27 cellular contexts compared by ENCODE assay signal in genomic region chr3:121598564-121598963, GRCh38. TPM values are rescaled to one million over a fixed set of nuclear protein-coding genes. Genes with fewer than 3 reads are reported as not detected.
DNase-seq lines count a peak whose midpoint lies in the region; ATAC-seq, FAIRE-seq and TF ChIP-seq lines count a peak whose summit lies in the region.
"Had no signal": no experiment of that assay in that cellular context is flagged by ENCODE, and none has a peak within 500 bp of the region (broad histone marks: within the 10 kb centered on the region; RNA-seq: fewer than 3 reads in every experiment).

No MANE protein-coding gene starts in this region.

- no peaks in the 10 kb centered on the region for H3K9me2 ChIP-seq in GM23338 (ENCODE audit: insufficient read depth)

- H3K9me3 ChIP-seq in heart right ventricle (no peaks in the 10 kb centered on the region), trophoblast cell (ENCODE audit: insufficient read depth, low read depth, low read length) (no peaks in the 10 kb centered on the region)
- H3K9me3 ChIP-seq: BE2C had no signal

- H3K79me2 ChIP-seq in GM23338 (replicated peaks; ENCODE audit: insufficient read depth) = no peaks in the 10 kb centered on the region
- H3K79me2 ChIP-seq in trophoblast cell (ENCODE audit: control insufficient read depth, insufficient read depth, low read length, poor library complexity) = no peaks in the 10 kb centered on the region

- ATAC-seq in heart right ventricle = no peak
- ATAC-seq in Right ventricle myocardium superior (ENCODE audit: poor library complexity) = no peak
- ATAC-seq in GM23338 = no peak
- ATAC-seq: GM12878 had no signal

- 84 to 89% methylated on average over 2 of the region's 2 CpGs for WGBS in heart right ventricle, 2 donors
- WGBS in trophoblast cell (ENCODE audit: extremely low coverage, insufficient coverage, insufficient read length) = no CpG with 5 or more reads among the region's 2 CpGs

- H3K4me2 ChIP-seq in GM23338 (no peak overlapping the region), trophoblast cell (ENCODE audit: low read length) (no peak overlapping the region)

- H3K14ac ChIP-seq in trophoblast cell (ENCODE audit: low read length) = no peak overlapping the region

- H3K4me3 ChIP-seq in heart right ventricle (no peak overlapping the region), GM23338 (no peak overlapping the region), bronchial epithelial cell (ENCODE audit: low read depth, low read length) (no peak overlapping the region), trophoblast cell (ENCODE audit: low read depth, low read length) (no peak overlapping the region)
- H3K4me3 ChIP-seq: GM12878 had no signal

- no peak overlapping the region for H2AK5ac ChIP-seq in trophoblast cell (ENCODE audit: low read length)

- peak; percentile 50 for FAIRE-seq in bronchial epithelial cell (lab: Jason Lieb, UNC)
- FAIRE-seq: GM12878, H54, HTR-8/SVneo had no signal

- H2BK12ac ChIP-seq in trophoblast cell (ENCODE audit: low read length) = no peak overlapping the region

- H3K36me3 ChIP-seq in heart right ventricle (no peaks in the 10 kb centered on the region), GM23338 (ENCODE audit: insufficient read depth) (no peaks in the 10 kb centered on the region), bronchial epithelial cell (ENCODE audit: control insufficient read depth, insufficient read depth, low read length) (no peaks in the 10 kb centered on the region), trophoblast cell (ENCODE audit: control insufficient read depth in 1 of 2, insufficient read depth in 2 of 2, low read length in 2 of 2) (no peaks in the 10 kb centered on the region)
- H3K36me3 ChIP-seq: BE2C had no signal

- no peak overlapping the region for H4K12ac ChIP-seq in trophoblast cell (ENCODE audit: low read depth, low read length)

- H3K27me3 ChIP-seq in heart right ventricle = no peaks in the 10 kb centered on the region
- no peaks in the 10 kb centered on the region for H3K27me3 ChIP-seq in GM23338 (ENCODE audit: insufficient read depth)
- no peaks in the 10 kb centered on the region for H3K27me3 ChIP-seq in bronchial epithelial cell (ENCODE audit: control insufficient read depth, insufficient read depth, low read length)
- no peaks in the 10 kb centered on the region for H3K27me3 ChIP-seq in trophoblast cell (ENCODE audit: insufficient read depth, low read length)
- H3K27me3 ChIP-seq: BE2C had no signal

- no peak for TF ChIP-seq CTCF in heart right ventricle (IDR thresholded peaks at IDR 0.05)
- TF ChIP-seq CTCF in GM23338 (conservative IDR thresholded peaks at IDR 0.05; ENCODE audit: low read depth in 2 of 2) = no peak
- TF ChIP-seq CTCF in bronchial epithelial cell (IDR thresholded peaks at IDR 0.05; ENCODE audit: insufficient read depth, low read length, severe bottlenecking) = no peak

- peaks cover 47% of the 10 kb centered on the region for H3K4me1 Mint-ChIP-seq in GM23338
- H3K4me1 Mint-ChIP-seq: CD8-positive, alpha-beta memory T cell had no signal

- no peak overlapping the region for H4K8ac ChIP-seq in trophoblast cell (ENCODE audit: low read depth, low read length)

- no peak overlapping the region for H3K4me3 Mint-ChIP-seq in GM23338
- H3K4me3 Mint-ChIP-seq: CD8-positive, alpha-beta memory T cell; HFFc6; IgD-negative memory B cell had no signal

- DNase-seq in heart right ventricle (no peak), Right ventricle myocardium superior (no peak), GM23338 (ENCODE audit: low spot score) (no peak), bronchial epithelial cell (ENCODE audit: low read depth) (no peak), trophoblast cell (no peak), AG20443 (ENCODE audit: low spot score) (no peak), GM19240 (ENCODE audit: insufficient read length, low spot score) (no peak), AML-193 (lab: John Stamatoyannopoulos, UW) (no peak)
- DNase-seq: 8988T; BE2C; C1 segment of cervical spinal cord; CD4-positive, CD25-positive, alpha-beta regulatory T cell; CD8-positive, alpha-beta memory T cell; COR-L47; DMS 273 treated with DMSO at 0.1 percent for 48 hours; DMS53; DND-41; EL; HCEC 1CT; HFFc6 had no signal

- intact Hi-C loops in heart right ventricle (cut with DNase I) = loop anchor here in 1 of 10 donors (10.0 kb wide), 1 partner anchor 46 kb away; no protein-coding TSS in a partner anchor
- intact Hi-C loops in Right ventricle myocardium superior (cut with DNase I) = no loop called here

- H3K36me3 Mint-ChIP-seq in GM23338 (ENCODE audit: low read depth) = no peaks in the 10 kb centered on the region; the same call in 2 of the 3 replicates
- H3K36me3 Mint-ChIP-seq: CD4-positive, CD25-positive, alpha-beta regulatory T cell; CD8-positive, alpha-beta memory T cell; IgD-negative memory B cell had no signal

- no peak overlapping the region for H4K91ac ChIP-seq in trophoblast cell (ENCODE audit: low read depth, low read length)

- no peak overlapping the region for H3K4ac ChIP-seq in trophoblast cell (ENCODE audit: low read depth, low read length)

- peaks cover 7% of the 10 kb centered on the region for H3K27me3 Mint-ChIP-seq in GM23338 (ENCODE audit: insufficient read depth, low read depth, poor library complexity)
- H3K27me3 Mint-ChIP-seq: CD4-positive, CD25-positive, alpha-beta regulatory T cell; CD8-positive, alpha-beta memory T cell; IgD-negative memory B cell had no signal

- H3K4me1 ChIP-seq in heart right ventricle = peaks cover under 1 to 72% (median 32%) of the 10 kb centered on the region in 9 donors
- peaks cover 40% of the 10 kb centered on the region for H3K4me1 ChIP-seq in GM23338 (ENCODE audit: insufficient read depth)
- no peaks in the 10 kb centered on the region for H3K4me1 ChIP-seq in trophoblast cell (ENCODE audit: control insufficient read depth in 1 of 2, insufficient read depth in 2 of 2, low read length in 2 of 2)
- H3K4me1 ChIP-seq: BE2C had no signal

- peak overlapping the region; percentile 63; the same call in 1 of the 2 replicates for H2AFZ ChIP-seq in GM23338
- no peak overlapping the region for H2AFZ ChIP-seq in trophoblast cell (ENCODE audit: insufficient read depth, low read length, poor library complexity)

- no peaks in the 10 kb centered on the region for H3K9me3 Mint-ChIP-seq in GM23338
- H3K9me3 Mint-ChIP-seq: CD8-positive, alpha-beta memory T cell; HFFc6; IgD-negative memory B cell had no signal

- peak overlapping the region; percentile 80 for H3K23ac ChIP-seq in trophoblast cell (ENCODE audit: low read length)

- H2BK5ac ChIP-seq in trophoblast cell (ENCODE audit: low read depth, low read length, poor library complexity) = no peak overlapping the region

- no peaks in the 10 kb centered on the region for H3K79me1 ChIP-seq in trophoblast cell (ENCODE audit: low read length)

- H2BK120ac ChIP-seq in trophoblast cell (ENCODE audit: insufficient read depth, low read length, poor library complexity) = no peak overlapping the region

- H3F3A ChIP-seq in GM23338 (replicated peaks; ENCODE audit: low read depth) = no peaks in the 10 kb centered on the region

- peak overlapping the region; percentile 55; the same call in 1 of the 2 replicates for H3K27ac Mint-ChIP-seq in GM23338
- H3K27ac Mint-ChIP-seq: CD4-positive, CD25-positive, alpha-beta regulatory T cell; HFFc6; IgD-negative memory B cell had no signal

- no peak overlapping the region for H3K18ac ChIP-seq in trophoblast cell (ENCODE audit: low read length)

- H3K27ac ChIP-seq in heart right ventricle = peak overlapping the region in 8 of 10 donors; percentile 3 to 91 (median 86)
- no peak overlapping the region for H3K27ac ChIP-seq in GM23338 (ENCODE audit: low read depth)
- H3K27ac ChIP-seq in trophoblast cell (ENCODE audit: low read depth, low read length) = no peak overlapping the region

- H4K20me1 ChIP-seq in GM23338 (replicated peaks; ENCODE audit: insufficient read depth) = no peaks in the 10 kb centered on the region

- no peak overlapping the region for H3K9ac ChIP-seq in trophoblast cell (ENCODE audit: low read length)

RNA-seq across cellular contexts. Expression of gene FBXO40, which starts 5.4 kb away (rescaled TPM):
- total RNA-seq in heart right ventricle = 100 to 1,000 TPM in 9 of 10 donors, 10 to 100 TPM in 1; 99.3 to 279 (median 220) TPM
- 10 to 100 TPM in 1 of 2 donors, 1 to 10 TPM in 1; 2.9 to 38.1 TPM for polyA plus RNA-seq in heart right ventricle
- total RNA-seq in Right ventricle myocardium superior = 207 TPM
- total RNA-seq in GM23338 (2014; rRNA removed; shearing (Covaris generic)) = 0.03 and 0.23 TPM in 2 replicates
- 0.05 TPM in 1 of 2 replicates, not detected in the other for polyA plus RNA-seq in GM23338 (2016; fragmentation: Nextera tagmentation; extraction: Ambion mirVana)
- total RNA-seq in bronchial epithelial cell = not detected in 2 replicates
- not detected in 2 replicates for polyA plus RNA-seq in trophoblast cell (2013)
- total RNA-seq: A673; CD4-positive, CD25-positive, alpha-beta regulatory T cell; CD8-positive, alpha-beta memory T cell; G401; GM12878; HFFc6 had no signal
- polyA plus RNA-seq: AG04450; CD8-positive, alpha-beta memory T cell had no signal

RNA-seq across cellular contexts. Expression of gene ARGFX, which starts 30.8 kb away (rescaled TPM):
- total RNA-seq in heart right ventricle = not detected
- polyA plus RNA-seq in heart right ventricle = not detected
- total RNA-seq in Right ventricle myocardium superior = not detected
- not detected in 2 replicates for total RNA-seq in GM23338 (2014; rRNA removed; shearing (Covaris generic))
- polyA plus RNA-seq in GM23338 (2016; fragmentation: Nextera tagmentation; extraction: Ambion mirVana) = not detected in 2 replicates
- total RNA-seq in bronchial epithelial cell = not detected in 2 replicates
- not detected in 2 replicates for polyA plus RNA-seq in trophoblast cell (2013)
- total RNA-seq: A673; CD4-positive, CD25-positive, alpha-beta regulatory T cell; CD8-positive, alpha-beta memory T cell; G401; GM12878; HFFc6 had no signal
- polyA plus RNA-seq: AG04450; CD4-positive, CD25-positive, alpha-beta regulatory T cell; CD8-positive, alpha-beta memory T cell; GM12878; IgD-negative memory B cell had no signal

RNA-seq across cellular contexts. Expression of gene POLQ, which starts 52.8 kb away (rescaled TPM):
- total RNA-seq in heart right ventricle (under 1 TPM; 0.25 to 0.93 (median 0.46) TPM), Right ventricle myocardium superior (0.43 TPM), bronchial epithelial cell (0.79 and 1.3 TPM in 2 replicates)
- polyA plus RNA-seq in heart right ventricle (under 1 TPM; 0.10 to 0.22 TPM), GM23338 (2016; fragmentation: Nextera tagmentation; extraction: Ambion mirVana) (4.5 and 6.9 TPM in 2 replicates)
- 14.7 and 20.6 TPM in 2 replicates for total RNA-seq in GM23338 (2014; rRNA removed; shearing (Covaris generic))
- 3.7 TPM in 2 replicates for polyA plus RNA-seq in trophoblast cell (2013)
- polyA plus RNA-seq: IgD-negative memory B cell had no signal

Comparison
In these comparisons a context has a peak if more than half of its experiments do, and no peak if none do; other contexts are left out.
1. H3K27ac ChIP-seq: peak in heart right ventricle (8 of 10); none in GM23338 (single experiment) and trophoblast cell (single experiment).
2. RNA of gene FBXO40, which starts 5.4 kb away (total RNA-seq): 99.3 to 279 TPM in heart right ventricle and 207 TPM in Right ventricle myocardium superior (single experiment); 0.03 to 0.23 TPM in GM23338 and not detected in bronchial epithelial cell; every median in the first group is over 10 times any median in the second.